27 cellular contexts compared by ENCODE assay signal in genomic region chr7:15566476-15566875, GRCh38.
"Had no signal": no experiment of that assay in that cellular context is flagged by ENCODE, and none has a peak within 500 bp of the region (broad histone marks: within the 10 kb centered on the region; RNA-seq: fewer than 3 reads in every experiment).

No MANE protein-coding gene starts in this region.

- H3K9me3 ChIP-seq: stomach, suprapubic skin, testis, thoracic aorta, thyroid gland, tibial artery, tibial nerve, transverse colon, upper lobe of left lung, upper lobe of right lung, uterus, vagina had no signal

- FAIRE-seq: urothelium cell line had no signal

- H3K4me3 ChIP-seq: stomach, suprapubic skin, testis, thoracic aorta, thyroid gland, tibial artery, tibial nerve, transverse colon, upper lobe of left lung, upper lobe of right lung, uterus, vagina had no signal

- H3K27ac ChIP-seq: stomach, suprapubic skin, testis, thoracic aorta, thyroid gland, tibial artery, tibial nerve, transverse colon, upper lobe of left lung, upper lobe of right lung, uterus, vagina had no signal

- H3K4me1 ChIP-seq: stomach, thyroid gland, tibial artery, tibial nerve, upper lobe of left lung, upper lobe of right lung, uterus, vagina had no signal

- DNase-seq: stimulated activated CD4-positive, alpha-beta T cell treated with anti-CD3 and anti-CD28 coated beads, Interleukin-2, amount 100 ng/mL, for 48 hours; stimulated activated CD4-positive, alpha-beta T cell treated with anti-CD3 and anti-CD28 coated beads, Interleukin-4, amount 100 ng/mL, for 1 hour; stimulated activated CD4-positive, alpha-beta T cell treated with anti-CD3 and anti-CD28 coated beads, Interleukin-4, amount 100 ng/mL, for 24 hours; stimulated activated CD4-positive, alpha-beta T cell treated with anti-CD3 and anti-CD28 coated beads, Interleukin-4, amount 100 ng/mL, for 4 hours; stimulated activated CD8-positive, alpha-beta memory T cell treated with anti-CD3 and anti-CD28 coated beads, Interleukin-4, amount 100 ng/mL, for 48 hours; stimulated activated naive B cell treated with anti-CD40 and anti-IgM and Interleukin-4, amounts not matched to agents 10 μg/mL and 1 μg/mL and 100 μg/mL, for 72 hours; stimulated activated naive CD4-positive, alpha-beta T cell; stimulated activated naive CD4-positive, alpha-beta T cell treated with Interleukin-2 at 50 U/mL for 16 hours; stimulated activated naive CD8-positive, alpha-beta T cell treated with anti-CD3 and anti-CD28 coated beads, Interleukin-15, amount 100 ng/mL, for 72 hours; stimulated activated naive CD8-positive, alpha-beta T cell treated with anti-CD3 and anti-CD28 coated beads, Interleukin-15, Interleukin-2, amounts not matched to agents 100 U/mL and 50 U/mL, for 24 hours; stomach; substantia nigra; testis; thyroid gland; tibial artery; transverse colon; trophoblast cell; upper lobe of left lung; upper lobe of right lung; uterus had no signal

- ATAC-seq: stimulated activated effector memory CD8-positive, alpha-beta T cell treated with anti-CD3 and anti-CD28 coated beads, Interleukin-12 subunit alpha, Interleukin-12 subunit beta, amount 100 ng/mL, for 72 hours; stimulated activated memory B cell treated with anti-CD40 and anti-IgM and Interleukin-4, amounts not matched to agents 10 μg/mL and 1 μg/mL and 100 μg/mL, for 72 hours; stimulated activated naive B cell treated with anti-CD40 and anti-IgM and Interleukin-4, amounts not matched to agents 10 μg/mL and 1 μg/mL and 100 μg/mL, for 72 hours; stimulated activated naive CD8-positive, alpha-beta T cell treated with anti-CD3 and anti-CD28 coated beads, Interleukin-15, amount 100 ng/mL, for 72 hours; stimulated activated naive CD8-positive, alpha-beta T cell treated with anti-CD3 and anti-CD28 coated beads, Interleukin-15, Interleukin-2, amounts not matched to agents 100 U/mL and 50 U/mL, for 24 hours; upper lobe of right lung had no signal

- H3K27me3 ChIP-seq: stomach, suprapubic skin, testis, thyroid gland, tibial artery, tibial nerve, transverse colon, upper lobe of left lung, upper lobe of right lung, uterus, vagina had no signal

- H3K36me3 ChIP-seq: stomach, suprapubic skin, thoracic aorta, thyroid gland, tibial artery, tibial nerve, transverse colon, upper lobe of left lung, upper lobe of right lung, uterus, vagina had no signal
